In genomic region chr22:37197451-37198289, GRCh38 we compare ENCODE assay signal across 8 cellular contexts. TPM values are rescaled to one million over a fixed set of nuclear protein-coding genes. Genes with fewer than 3 reads are reported as not detected.
DNase-seq lines count a peak whose midpoint lies in the region; ATAC-seq lines count a peak whose summit lies in the region.

No MANE protein-coding gene starts in this region.

- H3K27me3 Mint-ChIP-seq in activated naive CD8-positive, alpha-beta T cell treated with anti-CD3 and anti-CD28 coated beads, Interleukin-2, amount 10 ng/mL, durations not matched to agents 7 days and 5 days = no peaks in the 10 kb centered on the region

- peaks cover 44% of the 10 kb centered on the region for H3K4me1 Mint-ChIP-seq in activated naive CD8-positive, alpha-beta T cell treated with anti-CD3 and anti-CD28 coated beads, Interleukin-2, amount 10 ng/mL, durations not matched to agents 7 days and 5 days
- H3K4me1 Mint-ChIP-seq in stimulated activated effector memory CD8-positive, alpha-beta T cell treated with anti-CD3 and anti-CD28 coated beads, Interleukin-12 subunit alpha, Interleukin-12 subunit beta, amount 100 ng/mL, for 72 hours = peaks cover 58% of the 10 kb centered on the region

- no peak overlapping the region for H3K9ac ChIP-seq in iPS-15b (ENCODE audit: low read depth, low read length)

- H3K27ac Mint-ChIP-seq in activated naive CD8-positive, alpha-beta T cell treated with anti-CD3 and anti-CD28 coated beads, Interleukin-2, amount 10 ng/mL, durations not matched to agents 7 days and 5 days = peak overlapping the region; percentile 97
- peak overlapping the region; percentile 93 for H3K27ac Mint-ChIP-seq in stimulated activated effector memory CD8-positive, alpha-beta T cell treated with anti-CD3 and anti-CD28 coated beads, Interleukin-12 subunit alpha, Interleukin-12 subunit beta, amount 100 ng/mL, for 72 hours

- H3K4me3 ChIP-seq in ACC112 (ENCODE audit: low read depth, low read length) (peak overlapping the region; percentile 94), iPS-15b (ENCODE audit: low read depth, low read length) (peak overlapping the region; percentile 49)

- H3K4me1 ChIP-seq in ACC112 (ENCODE audit: control insufficient read depth, insufficient read depth, low read length, unreplicated experiment) = peaks cover 29% of the 10 kb centered on the region
- H3K4me1 ChIP-seq in iPS-15b (ENCODE audit: control insufficient read depth, insufficient read depth, low read length) = peaks cover 8% of the 10 kb centered on the region

- H2AFZ ChIP-seq in ACC112 (ENCODE audit: low read length, unreplicated experiment) = no peak overlapping the region

- ATAC-seq in activated naive CD8-positive, alpha-beta T cell treated with anti-CD3 and anti-CD28 coated beads, Interleukin-2, amount 10 ng/mL, durations not matched to agents 7 days and 5 days (ENCODE audit: low read depth) = no peak
- no peak for ATAC-seq in stimulated activated effector memory CD8-positive, alpha-beta T cell treated with anti-CD3 and anti-CD28 coated beads, Interleukin-12 subunit alpha, Interleukin-12 subunit beta, amount 100 ng/mL, for 72 hours

- POLR2A ChIA-PET in activated naive CD8-positive, alpha-beta T cell treated with anti-CD3 and anti-CD28 coated beads, Interleukin-2, amount 10 ng/mL, durations not matched to agents 7 days and 5 days (lab: Charles Lee) = interaction anchor here (0.6 to 4.8 kb wide), 14 partner anchors 10 to 313 kb away, joined by 3 to 68 read pairs (median 7); partner anchors contain the start of genes C1QTNF6, IL2RB and RAC2

- H3K9me3 ChIP-seq in iPS-15b (ENCODE audit: control insufficient read depth, insufficient read depth, low read length) = no peaks in the 10 kb centered on the region

- H3K9me3 Mint-ChIP-seq in activated naive CD8-positive, alpha-beta T cell treated with anti-CD3 and anti-CD28 coated beads, Interleukin-2, amount 10 ng/mL, durations not matched to agents 7 days and 5 days = no peaks in the 10 kb centered on the region
- no peaks in the 10 kb centered on the region for H3K9me3 Mint-ChIP-seq in stimulated activated effector memory CD8-positive, alpha-beta T cell treated with anti-CD3 and anti-CD28 coated beads, Interleukin-12 subunit alpha, Interleukin-12 subunit beta, amount 100 ng/mL, for 72 hours

- no peaks in the 10 kb centered on the region for H3K27me3 ChIP-seq in ACC112 (ENCODE audit: insufficient read depth, low read length)
- H3K27me3 ChIP-seq in iPS-15b (ENCODE audit: control insufficient read depth, insufficient read depth, low read length) = no peaks in the 10 kb centered on the region

- no peaks in the 10 kb centered on the region for H3K36me3 ChIP-seq in ACC112 (ENCODE audit: insufficient read depth, low read length)
- H3K36me3 ChIP-seq in iPS-15b (ENCODE audit: control insufficient read depth, insufficient read depth, low read length) = no peaks in the 10 kb centered on the region

- peak; percentile 36 for DNase-seq in HT-29 (ENCODE audit: low spot score)
- peak; percentile 41 for DNase-seq in activated naive CD8-positive, alpha-beta T cell treated with anti-CD3 and anti-CD28 coated beads, Interleukin-2, amount 10 ng/mL, durations not matched to agents 7 days and 5 days
- no peak for DNase-seq in stimulated activated effector memory CD8-positive, alpha-beta T cell treated with anti-CD3 and anti-CD28 coated beads, Interleukin-12 subunit alpha, Interleukin-12 subunit beta, amount 100 ng/mL, for 72 hours (ENCODE audit: low spot score in 2 of 2)
- DNase-seq in amniotic stem cell (lab: John Stamatoyannopoulos, UW) = no peak
- DNase-seq in stimulated activated CD4-positive, alpha-beta T cell treated with anti-CD3 and anti-CD28 coated beads, Interleukin-2, amount 100 ng/mL, for 48 hours = no peak
- no peak for DNase-seq in COLO829 (ENCODE audit: low spot score)

- no peaks in the 10 kb centered on the region for H3K79me2 ChIP-seq in ACC112 (ENCODE audit: control insufficient read depth, insufficient read depth, low read length, unreplicated experiment)

- peak overlapping the region; percentile 81 for H3K4me3 Mint-ChIP-seq in activated naive CD8-positive, alpha-beta T cell treated with anti-CD3 and anti-CD28 coated beads, Interleukin-2, amount 10 ng/mL, durations not matched to agents 7 days and 5 days
- H3K4me3 Mint-ChIP-seq in stimulated activated effector memory CD8-positive, alpha-beta T cell treated with anti-CD3 and anti-CD28 coated beads, Interleukin-12 subunit alpha, Interleukin-12 subunit beta, amount 100 ng/mL, for 72 hours = peak overlapping the region; percentile 86

- H3K27ac ChIP-seq in ACC112 (ENCODE audit: low read depth, low read length) = peak overlapping the region; percentile 51; the same call in 1 of the 2 replicates

- no peaks in the 10 kb centered on the region for H3K36me3 Mint-ChIP-seq in activated naive CD8-positive, alpha-beta T cell treated with anti-CD3 and anti-CD28 coated beads, Interleukin-2, amount 10 ng/mL, durations not matched to agents 7 days and 5 days
- H3K36me3 Mint-ChIP-seq in stimulated activated effector memory CD8-positive, alpha-beta T cell treated with anti-CD3 and anti-CD28 coated beads, Interleukin-12 subunit alpha, Interleukin-12 subunit beta, amount 100 ng/mL, for 72 hours = peaks cover 8% of the 10 kb centered on the region

RNA-seq across cellular contexts. Expression of gene C1QTNF6, which starts 9.6 kb away (rescaled TPM):
- 7.1 and 8.3 TPM in 2 replicates for total RNA-seq in HT-29 (2014; rRNA removed; shearing (Covaris generic))
- total RNA-seq in activated naive CD8-positive, alpha-beta T cell treated with anti-CD3 and anti-CD28 coated beads, Interleukin-2, amount 10 ng/mL, durations not matched to agents 7 days and 5 days = 10 to 100 TPM; 15.2 to 15.7 TPM

RNA-seq across cellular contexts. Expression of gene SSTR3, which starts 14.6 kb away (rescaled TPM):
- total RNA-seq in HT-29 (2014; rRNA removed; shearing (Covaris generic)) = not detected in 2 replicates
- total RNA-seq in activated naive CD8-positive, alpha-beta T cell treated with anti-CD3 and anti-CD28 coated beads, Interleukin-2, amount 10 ng/mL, durations not matched to agents 7 days and 5 days = 10 to 100 TPM; 10.1 to 11.3 TPM

RNA-seq across cellular contexts. Expression of gene RAC2, which starts 46.4 kb away (rescaled TPM):
- 6.7 and 7.3 TPM in 2 replicates for total RNA-seq in HT-29 (2014; rRNA removed; shearing (Covaris generic))
- 1,000 to 10,000 TPM in 1 of 2 experiments, 100 to 1,000 TPM in 1; 963 to 1,011 TPM for total RNA-seq in activated naive CD8-positive, alpha-beta T cell treated with anti-CD3 and anti-CD28 coated beads, Interleukin-2, amount 10 ng/mL, durations not matched to agents 7 days and 5 days

RNA-seq across cellular contexts. Expression of gene IL2RB, which starts 48.0 kb away (rescaled TPM):
- total RNA-seq in HT-29 (2014; rRNA removed; shearing (Covaris generic)) = not detected in 2 replicates
- total RNA-seq in activated naive CD8-positive, alpha-beta T cell treated with anti-CD3 and anti-CD28 coated beads, Interleukin-2, amount 10 ng/mL, durations not matched to agents 7 days and 5 days = 100 to 1,000 TPM; 223 to 232 TPM

Comparison
In these comparisons a context has a peak if more than half of its experiments do, and no peak if none do; other contexts are left out.
1. DNase-seq: peak in HT-29 (single experiment) and activated naive CD8-positive, alpha-beta T cell treated with anti-CD3 and anti-CD28 coated beads, Interleukin-2, amount 10 ng/mL, durations not matched to agents 7 days and 5 days (single experiment); none in stimulated activated effector memory CD8-positive, alpha-beta T cell treated with anti-CD3 and anti-CD28 coated beads, Interleukin-12 subunit alpha, Interleukin-12 subunit beta, amount 100 ng/mL, for 72 hours (0 of 2), amniotic stem cell (single experiment), stimulated activated CD4-positive, alpha-beta T cell treated with anti-CD3 and anti-CD28 coated beads, Interleukin-2, amount 100 ng/mL, for 48 hours (0 of 2) and COLO829 (single experiment).
2. RNA of gene SSTR3, which starts 14.6 kb away (total RNA-seq): 10.1 to 11.3 TPM in activated naive CD8-positive, alpha-beta T cell treated with anti-CD3 and anti-CD28 coated beads, Interleukin-2, amount 10 ng/mL, durations not matched to agents 7 days and 5 days; not detected in HT-29; every median in the first group is over 10 times any median in the second.
3. RNA of gene RAC2, which starts 46.4 kb away (total RNA-seq): 963 to 1,011 TPM in activated naive CD8-positive, alpha-beta T cell treated with anti-CD3 and anti-CD28 coated beads, Interleukin-2, amount 10 ng/mL, durations not matched to agents 7 days and 5 days; 6.7 to 7.3 TPM in HT-29; every median in the first group is over 100 times any median in the second.